In the genomic region with DNA sequence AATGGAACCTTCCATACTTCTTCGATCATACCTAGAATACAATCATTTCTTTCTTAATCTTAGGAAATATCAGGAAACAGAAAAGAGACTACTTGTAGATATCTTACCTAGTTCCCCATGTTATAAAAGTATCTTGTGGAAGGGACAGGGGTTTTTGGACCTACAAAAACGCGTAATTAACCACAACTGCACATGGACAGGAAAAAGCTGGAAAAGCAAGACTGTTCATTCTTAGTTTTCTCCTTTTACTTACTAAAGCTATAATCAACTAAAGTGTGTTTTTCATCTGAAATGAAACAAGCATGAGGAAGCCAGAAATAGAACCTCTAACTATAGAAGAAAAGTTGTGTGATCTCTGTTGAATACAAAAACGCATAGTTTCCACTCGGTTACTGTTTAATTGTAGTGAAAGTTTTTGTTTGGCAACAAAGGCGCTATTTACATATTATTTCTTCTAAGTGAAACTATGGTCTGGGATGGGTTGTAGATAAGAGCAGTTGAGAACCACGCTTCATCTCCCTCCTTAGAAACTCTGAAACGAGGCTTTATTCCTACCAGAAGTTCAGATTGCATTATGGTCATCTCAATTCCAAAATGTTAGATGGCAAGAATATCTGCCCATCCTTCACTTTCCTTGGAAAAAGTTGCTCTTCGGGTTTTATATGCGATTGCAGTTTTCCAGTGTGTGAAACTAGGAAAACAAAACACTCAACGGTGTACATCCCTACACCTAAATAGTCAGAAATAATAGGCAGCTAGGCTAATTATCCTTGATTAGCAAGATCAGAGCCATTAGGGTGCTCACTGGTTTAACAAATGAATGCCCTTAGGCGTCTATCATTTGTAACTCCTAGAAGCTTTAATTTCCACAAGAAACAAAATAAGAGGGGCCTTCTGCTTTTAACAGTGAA, we compare ENCODE assay signal across 8 cellular contexts. TPM values are rescaled to one million over a fixed set of nuclear protein-coding genes. Genes with fewer than 3 reads are reported as not detected.
DNase-seq lines count a peak whose midpoint lies in the region; ATAC-seq and TF ChIP-seq lines count a peak whose summit lies in the region.

No MANE protein-coding gene starts in this region.

- POLR2A ChIA-PET in CD4-positive, alpha-beta memory T cell (lab: Charles Lee; ENCODE audit: partially characterized antibody), result no interaction called here

- H3K27ac ChIP-seq in CD4-positive, alpha-beta memory T cell (ENCODE audit: low read depth, low read length), result no peak overlapping the region
- no peak overlapping the region for H3K27ac ChIP-seq in muscle layer of colon (ENCODE audit: low read depth, low read length)

- CTCF ChIA-PET in CD4-positive, alpha-beta memory T cell (lab: Charles Lee; ENCODE audit: partially characterized antibody), result no interaction called here

- H3K9ac ChIP-seq in muscle layer of colon (ENCODE audit: low read length), result peak overlapping the region; percentile 20

- no peak for ATAC-seq in HG03196 (IDR thresholded peaks at IDR 0.05; ENCODE audit: unreplicated experiment)
- ATAC-seq in GM19023 (IDR thresholded peaks at IDR 0.05; ENCODE audit: unreplicated experiment), result no peak

- H3K9me3 Mint-ChIP-seq in CD4-positive, alpha-beta memory T cell, result no peaks in the 10 kb centered on the region
- H3K9me3 Mint-ChIP-seq in brain, result peaks cover 0 to 3% (median 0%) of the 10 kb centered on the region in 5 experiments

- peak overlapping the region; percentile 55 to 64 for H3K4me3 ChIP-seq in CD4-positive, alpha-beta memory T cell (ENCODE audit: low read length in 2 of 2)
- H3K4me3 ChIP-seq in muscle layer of colon (ENCODE audit: low read depth in 1 of 2, low read length in 2 of 2), result peak overlapping the region in 1 of 2 donors; percentile 72

- no peaks in the 10 kb centered on the region for H3K36me3 ChIP-seq in CD4-positive, alpha-beta memory T cell (ENCODE audit: insufficient read depth, low read length)
- no peaks in the 10 kb centered on the region for H3K36me3 ChIP-seq in muscle layer of colon (ENCODE audit: insufficient read depth, low read length)

- peak in 1 of 5 donors; percentile 1 for DNase-seq in CD4-positive, alpha-beta memory T cell
- DNase-seq in HT1080 (ENCODE audit: low read depth) (peak; percentile 6), hepatic stellate cell (ENCODE audit: low spot score) (no peak), NCI-H345 treated with DMSO at 0.1 percent for 48 hours (lab: John Stamatoyannopoulos, UW; ENCODE audit: unreplicated experiment) (no peak)

- H3K27me3 ChIP-seq in CD4-positive, alpha-beta memory T cell (ENCODE audit: insufficient read depth, low read length), result peaks cover 5% of the 10 kb centered on the region
- peaks cover 0 to 8% of the 10 kb centered on the region in 2 donors for H3K27me3 ChIP-seq in muscle layer of colon (ENCODE audit: control insufficient read depth in 1 of 2, insufficient read depth in 2 of 2, low read length in 2 of 2)

- no peak for TF ChIP-seq CTCF in brain (conservative IDR thresholded peaks at IDR 0.05)

- intact Hi-C loops in CD4-positive, alpha-beta memory T cell (cut with micrococcal nuclease), result no loop called here

- H3K9me3 ChIP-seq in CD4-positive, alpha-beta memory T cell (ENCODE audit: control insufficient read depth in 1 of 2, low read length in 2 of 2), result no peaks in the 10 kb centered on the region
- no peaks in the 10 kb centered on the region for H3K9me3 ChIP-seq in muscle layer of colon (ENCODE audit: low read length)

- no peak overlapping the region for H3K27ac Mint-ChIP-seq in CD4-positive, alpha-beta memory T cell
- peak overlapping the region; percentile 35 to 93 (median 76) for H3K27ac Mint-ChIP-seq in brain

- peaks cover 25 to 44% of the 10 kb centered on the region in 2 donors for H3K27me3 Mint-ChIP-seq in CD4-positive, alpha-beta memory T cell
- H3K27me3 Mint-ChIP-seq in brain, result peaks cover 10% of the 10 kb centered on the region

- H3K4me1 Mint-ChIP-seq in CD4-positive, alpha-beta memory T cell, result peaks cover 19 to 25% (median 23%) of the 10 kb centered on the region in 4 donors
- peaks cover 68% of the 10 kb centered on the region for H3K4me1 Mint-ChIP-seq in brain

- H3K4me3 Mint-ChIP-seq in CD4-positive, alpha-beta memory T cell, result peak overlapping the region; percentile 82 to 92 (median 86)
- H3K4me3 Mint-ChIP-seq in brain, result peak overlapping the region; percentile 84 to 99 (median 90)

- no peaks in the 10 kb centered on the region for H3K36me3 Mint-ChIP-seq in CD4-positive, alpha-beta memory T cell
- peaks cover 14% of the 10 kb centered on the region for H3K36me3 Mint-ChIP-seq in brain

- peaks cover 18% of the 10 kb centered on the region for H3K4me1 ChIP-seq in CD4-positive, alpha-beta memory T cell (ENCODE audit: insufficient read depth, low read length)
- H3K4me1 ChIP-seq in muscle layer of colon (ENCODE audit: insufficient read depth, low read length), result no peaks in the 10 kb centered on the region

RNA-seq across cellular contexts. Expression of a gene that starts 1.1 kb away (rescaled TPM):
- total RNA-seq in CD4-positive, alpha-beta memory T cell, result 1 to 10 TPM; 1.3 to 2.5 TPM
- 1 to 10 TPM in 1 of 2 donors, under 1 TPM in 1; 0.03 to 1.9 TPM for polyA plus RNA-seq in CD4-positive, alpha-beta memory T cell
- 90.0 and 106 TPM in 2 replicates for total RNA-seq in HT1080 (2014; rRNA removed; shearing (Covaris generic))
- polyA plus RNA-seq in HT1080 (2015; cell fraction: cytosol; rRNA removed), result 54.7 and 88.2 TPM in 2 replicates
- polyA plus RNA-seq in HT1080 (2015; cell fraction: nucleus; rRNA removed), result 77.2 and 84.2 TPM in 2 replicates
- polyA plus RNA-seq in brain (ENCODE audit: insufficient read depth, low read depth, low replicate concordance), result 1.3 TPM

Comparison
In these comparisons a context has a peak if more than half of its experiments do, and no peak if none do; other contexts are left out.
1. H3K27ac Mint-ChIP-seq: peak in brain (5 of 5); none in CD4-positive, alpha-beta memory T cell (0 of 7).
2. RNA of a gene that starts 1.1 kb away (total RNA-seq): 90.0 to 106 TPM in HT1080; 1.3 to 2.5 TPM in CD4-positive, alpha-beta memory T cell; every median in the first group is over 10 times any median in the second.